18 cellular contexts compared by ENCODE assay signal in the genomic region with DNA sequence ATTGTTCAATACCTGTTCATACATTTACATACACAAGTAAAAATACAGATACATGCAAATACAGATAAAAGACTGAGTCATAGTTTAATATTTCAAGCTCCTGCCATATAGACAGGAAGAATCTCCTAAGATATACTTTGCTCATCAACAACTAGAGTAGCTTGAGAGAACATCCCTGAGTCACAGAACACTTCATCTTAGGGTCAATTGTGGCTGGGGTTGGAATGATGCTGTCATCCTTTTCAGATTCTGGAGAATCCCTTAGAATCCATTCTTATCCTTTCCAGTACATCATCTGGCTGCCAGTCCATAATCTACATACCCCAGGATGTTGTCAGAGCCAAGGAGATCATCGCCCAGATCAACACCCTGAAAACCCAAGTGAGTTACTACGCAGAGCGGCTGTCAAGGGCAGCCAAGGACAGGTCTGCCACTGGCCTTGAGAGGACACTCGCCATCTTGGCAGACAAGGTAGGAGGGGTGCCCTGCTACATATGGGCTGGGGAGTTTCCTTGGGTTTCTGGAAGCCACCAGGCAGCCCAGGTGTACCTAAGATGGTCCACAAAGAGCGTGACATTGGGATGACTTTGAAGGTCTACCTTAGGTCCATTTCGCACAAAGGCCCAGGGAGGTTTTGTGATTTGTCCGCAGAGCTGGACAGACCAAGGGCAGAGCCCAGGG. TPM values are rescaled to one million over a fixed set of nuclear protein-coding genes. Genes with fewer than 3 reads are reported as not detected.
A peak's percentile ranks its signal among the peaks of the same experiment; 100 is the strongest.
DNase-seq lines count a peak whose midpoint lies in the region; ATAC-seq, FAIRE-seq and TF ChIP-seq lines count a peak whose summit lies in the region.
"Had no signal": no experiment of that assay in that cellular context is flagged by ENCODE, and none has a peak within 500 bp of the region (broad histone marks: within the 10 kb centered on the region; RNA-seq: fewer than 3 reads in every experiment).

No MANE protein-coding gene starts in this region.

- H3K27me3 ChIP-seq in spleen (replicated peaks in 1 of 7) = no peaks in the 10 kb centered on the region
- no peaks in the 10 kb centered on the region for H3K27me3 ChIP-seq in stomach
- H3K27me3 ChIP-seq: gastrocnemius medialis had no signal

- H3K9me3 ChIP-seq in spleen = no peaks in the 10 kb centered on the region
- no peaks in the 10 kb centered on the region for H3K9me3 ChIP-seq in stomach
- H3K9me3 ChIP-seq: gastrocnemius medialis, mucosa of descending colon, psoas muscle, SK-N-SH had no signal

- peaks cover 4 to 17% of the 10 kb centered on the region in 2 donors for H3K36me3 Mint-ChIP-seq in activated T-cell treated with anti-CD3 and anti-CD28 coated beads, Interleukin-2, amount 50 U/mL, for 72 hours (ENCODE audit: insufficient read depth in 2 of 2)
- peaks cover 41% of the 10 kb centered on the region for H3K36me3 Mint-ChIP-seq in activated T-cell treated with anti-CD3 and anti-CD28 coated beads, Interleukin-2, amount 50 U/mL, for 4 hours (ENCODE audit: insufficient read depth)

- no peaks in the 10 kb centered on the region for H3K27me3 Mint-ChIP-seq in activated T-cell treated with anti-CD3 and anti-CD28 coated beads, Interleukin-2, amount 50 U/mL, for 72 hours (ENCODE audit: low read depth)
- H3K27me3 Mint-ChIP-seq in activated T-cell treated with anti-CD3 and anti-CD28 coated beads, Interleukin-2, amount 50 U/mL, for 4 hours (ENCODE audit: low read depth) = no peaks in the 10 kb centered on the region

- peaks cover 78% of the 10 kb centered on the region for H3K4me1 Mint-ChIP-seq in activated T-cell treated with anti-CD3 and anti-CD28 coated beads, Interleukin-2, amount 50 U/mL, for 72 hours (ENCODE audit: low read depth)
- H3K4me1 Mint-ChIP-seq in activated T-cell treated with anti-CD3 and anti-CD28 coated beads, Interleukin-2, amount 50 U/mL, for 4 hours (ENCODE audit: low read depth) = peaks cover 36% of the 10 kb centered on the region

- H3K27ac Mint-ChIP-seq in activated T-cell treated with anti-CD3 and anti-CD28 coated beads, Interleukin-2, amount 50 U/mL, for 72 hours = peak overlapping the region; percentile 23

- TF ChIP-seq CTCF in coronary artery (IDR thresholded peaks at IDR 0.05) (no peak), spleen (IDR thresholded peaks at IDR 0.05 in 8 of 11, conservative IDR thresholded peaks at IDR 0.05 in 3 of 11) (no peak), stomach (IDR thresholded peaks at IDR 0.05) (no peak)

- peak overlapping the region in 1 of 2 donors; percentile 31 for H3K4me3 Mint-ChIP-seq in activated T-cell treated with anti-CD3 and anti-CD28 coated beads, Interleukin-2, amount 50 U/mL, for 72 hours
- no peak overlapping the region for H3K4me3 Mint-ChIP-seq in activated T-cell treated with anti-CD3 and anti-CD28 coated beads, Interleukin-2, amount 50 U/mL, for 4 hours

- 97 to 100% (median 98%) methylated on average over 7 of the region's 7 CpGs for WGBS in spleen, 5 donors
- WGBS in stomach, 5 donors = 95 to 98% (median 98%) methylated on average over 6 to 7 of the region's 7 CpGs

- TF ChIP-seq POLR2A in spleen (IDR thresholded peaks at IDR 0.05) (no peak), stomach (IDR thresholded peaks at IDR 0.05) (no peak)

- intact Hi-C loops in spleen (cut with DNase I; ENCODE audit: low total_unique reads) (no loop called here), stomach (cut with DNase I; ENCODE audit: low total_unique reads) (no loop called here)

- H3K4me3 ChIP-seq in coronary artery = no peak overlapping the region
- H3K4me3 ChIP-seq in spleen = no peak overlapping the region
- H3K4me3 ChIP-seq in stomach = no peak overlapping the region
- H3K4me3 ChIP-seq: gastrocnemius medialis, mucosa of descending colon, psoas muscle had no signal

- H3K36me3 ChIP-seq in spleen (peaks cover 0 to 99% (median 53%) of the 10 kb centered on the region in 6 donors), stomach (peaks cover 36 to 93% (median 91%) of the 10 kb centered on the region in 4 donors)

- H3K4me1 ChIP-seq in spleen (peaks cover 0 to 50% (median 15%) of the 10 kb centered on the region in 6 donors), stomach (no peaks in the 10 kb centered on the region)
- H3K4me1 ChIP-seq: gastrocnemius medialis, psoas muscle had no signal

- ATAC-seq in activated T-cell treated with anti-CD3 and anti-CD28 coated beads, Interleukin-2, amount 50 U/mL, for 72 hours (replicated peaks in 1 of 2) = peak in 1 of 2 donors; percentile 31
- ATAC-seq in activated T-cell treated with anti-CD3 and anti-CD28 coated beads, Interleukin-2, amount 50 U/mL, for 4 hours = no peak
- ATAC-seq: gastrocnemius medialis, mucosa of descending colon, psoas muscle had no signal

- no peak overlapping the region for H3K27ac ChIP-seq in coronary artery
- no peak overlapping the region for H3K27ac ChIP-seq in spleen
- H3K27ac ChIP-seq in stomach = no peak overlapping the region
- H3K27ac ChIP-seq: gastrocnemius medialis, HL-60, psoas muscle had no signal

- H3K9me3 Mint-ChIP-seq in activated T-cell treated with anti-CD3 and anti-CD28 coated beads, Interleukin-2, amount 50 U/mL, for 72 hours = no peaks in the 10 kb centered on the region
- H3K9me3 Mint-ChIP-seq in activated T-cell treated with anti-CD3 and anti-CD28 coated beads, Interleukin-2, amount 50 U/mL, for 4 hours = no peaks in the 10 kb centered on the region

- no peak for FAIRE-seq in RCC 7860 (lab: Jason Lieb, UNC)
- FAIRE-seq: keratinocyte, urothelium cell line had no signal

- no peak for DNase-seq in activated T-cell treated with anti-CD3 and anti-CD28 coated beads, Interleukin-2, amount 50 U/mL, for 72 hours
- no peak for DNase-seq in activated T-cell treated with anti-CD3 and anti-CD28 coated beads, Interleukin-2, amount 50 U/mL, for 4 hours
- DNase-seq in RCC 7860 (ENCODE audit: low spot score) = peak; percentile 8
- peak; percentile 33 for DNase-seq in coronary artery (ENCODE audit: low spot score)
- DNase-seq in spleen = peak; percentile 10
- DNase-seq in HuH-7 (ENCODE audit: low spot score) = no peak
- DNase-seq in DMS79 treated with DMSO at 0.1 percent for 48 hours (lab: John Stamatoyannopoulos, UW) = no peak
- no peak for DNase-seq in stomach
- DNase-seq: activated CD4-positive, alpha-beta T cell treated with anti-CD3 and anti-CD28 coated beads, Interleukin-2, amount 50 U/mL, for 1 hour; DMS79; gastrocnemius medialis; GOT3; mucosa of descending colon; psoas muscle; SK-N-SH had no signal

- no peak for TF ChIP-seq EP300 in stomach (IDR thresholded peaks at IDR 0.05)

RNA-seq across cellular contexts. Expression of a gene that starts 55.7 kb away (rescaled TPM):
- 10 to 100 TPM; 29.4 to 32.2 TPM for total RNA-seq in activated T-cell treated with anti-CD3 and anti-CD28 coated beads, Interleukin-2, amount 50 U/mL, for 72 hours
- 10 to 100 TPM; 14.5 to 17.6 (median 15.9) TPM for total RNA-seq in activated T-cell treated with anti-CD3 and anti-CD28 coated beads, Interleukin-2, amount 50 U/mL, for 4 hours
- total RNA-seq in spleen (10 to 100 TPM; 24.4 to 46.7 (median 33.8) TPM), stomach (10 to 100 TPM in 4 of 5 donors, 1 to 10 TPM in 1; 1.2 to 60.6 (median 36.5) TPM)
- polyA plus RNA-seq in spleen (10 to 100 TPM; 48.9 to 69.7 (median 54.9) TPM), stomach (10 to 100 TPM; 28.9 to 46.7 (median 32.7) TPM)

RNA-seq across cellular contexts. Expression of a gene that starts 55.8 kb away (rescaled TPM):
- total RNA-seq in activated T-cell treated with anti-CD3 and anti-CD28 coated beads, Interleukin-2, amount 50 U/mL, for 72 hours = 10 to 100 TPM; 35.2 to 40.6 TPM
- 10 to 100 TPM; 30.2 to 39.1 (median 35.9) TPM for total RNA-seq in activated T-cell treated with anti-CD3 and anti-CD28 coated beads, Interleukin-2, amount 50 U/mL, for 4 hours
- total RNA-seq in spleen = 10 to 100 TPM; 32.1 to 56.5 (median 43.9) TPM
- 10 to 100 TPM; 36.1 to 52.1 (median 38.9) TPM for polyA plus RNA-seq in spleen
- 10 to 100 TPM; 10.3 to 71.4 (median 41.3) TPM for total RNA-seq in stomach
- 10 to 100 TPM; 16.6 to 34.5 (median 20.7) TPM for polyA plus RNA-seq in stomach

Comparison
In these comparisons a context has a peak if more than half of its experiments do, and no peak if none do; other contexts are left out.
1. DNase-seq: peak in RCC 7860 (single experiment), coronary artery (single experiment) and spleen (single experiment); none in activated T-cell treated with anti-CD3 and anti-CD28 coated beads, Interleukin-2, amount 50 U/mL, for 72 hours (0 of 2), activated T-cell treated with anti-CD3 and anti-CD28 coated beads, Interleukin-2, amount 50 U/mL, for 4 hours (single experiment), HuH-7 (single experiment), DMS79 treated with DMSO at 0.1 percent for 48 hours (single experiment) and stomach (single experiment).